ENCODE assay signal across 9 cellular contexts in the genomic region with DNA sequence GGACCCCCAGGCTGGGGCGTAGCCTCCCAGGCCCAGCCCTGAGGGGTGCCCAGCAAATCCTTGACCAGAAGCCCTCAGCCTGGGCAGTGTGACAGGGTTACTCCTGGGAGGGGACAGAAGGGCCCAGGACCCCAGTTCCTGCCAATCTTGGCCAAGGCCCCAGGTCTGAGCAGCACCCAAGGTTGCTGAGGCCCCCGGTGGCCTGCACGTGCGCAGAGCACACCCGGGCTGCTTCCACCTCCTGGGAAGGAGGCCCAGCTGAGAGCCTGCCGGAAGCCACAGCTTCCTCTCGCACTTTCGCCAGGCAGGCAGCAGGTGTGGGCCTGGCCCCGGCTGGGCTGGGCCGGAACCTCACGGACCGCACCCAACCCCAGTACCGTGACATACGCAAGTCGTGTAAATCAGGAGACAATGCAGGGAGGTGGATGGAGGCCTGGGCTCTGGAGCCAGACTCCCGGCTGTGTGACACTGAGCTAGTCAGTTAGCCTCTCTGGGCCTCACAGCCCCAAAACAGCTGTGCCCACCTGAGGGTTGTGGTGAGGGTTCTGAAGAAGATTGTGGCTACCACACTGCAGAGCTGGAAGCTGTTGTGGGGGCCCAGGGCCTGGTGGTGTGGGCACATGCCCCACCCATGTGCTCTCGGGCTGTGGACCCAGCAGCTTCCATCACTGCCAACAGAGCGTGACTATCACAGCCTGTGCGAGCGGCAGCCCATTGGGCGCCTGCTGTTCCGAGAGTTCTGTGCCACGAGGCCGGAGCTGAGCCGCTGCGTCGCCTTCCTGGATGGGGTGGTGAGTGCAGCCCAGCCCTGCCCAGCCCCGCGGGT. TPM values are rescaled to one million over a fixed set of nuclear protein-coding genes. Genes with fewer than 3 reads are reported as not detected.
DNase-seq lines count a peak whose midpoint lies in the region; ATAC-seq and TF ChIP-seq lines count a peak whose summit lies in the region.
"Had no signal": no experiment of that assay in that cellular context is flagged by ENCODE, and none has a peak within 500 bp of the region (broad histone marks: within the 10 kb centered on the region; RNA-seq: fewer than 3 reads in every experiment).

No MANE protein-coding gene starts in this region.

- peaks cover 3% of the 10 kb centered on the region for H4K20me1 ChIP-seq in mammary epithelial cell (ENCODE audit: insufficient read depth, low read length)

- H3K27me3 ChIP-seq in mammary epithelial cell (ENCODE audit: insufficient read depth, low read length) (no peaks in the 10 kb centered on the region), MG63 (no peaks in the 10 kb centered on the region)

- TF ChIP-seq CTCF in VCaP (conservative IDR thresholded peaks at IDR 0.05) (no peak), mammary epithelial cell (conservative IDR thresholded peaks at IDR 0.05 in 1 of 2, IDR thresholded peaks at IDR 0.05 in 1 of 2; ENCODE audit: extremely low read depth in 1 of 2, insufficient read depth in 1 of 2, low read depth in 1 of 2, low read length in 2 of 2) (no peak)

- in situ Hi-C loops in mammary epithelial cell (cut with MboI; ENCODE audit: low sequenced_read_pairs in 2 of 2), result no loop called here

- intact Hi-C loops in mammary epithelial cell (cut with micrococcal nuclease), result no loop called here

- H3K79me2 ChIP-seq in mammary epithelial cell (ENCODE audit: insufficient read depth, low read length), result peaks cover 32% of the 10 kb centered on the region

- no peaks in the 10 kb centered on the region for H3K9me3 ChIP-seq in mammary epithelial cell (replicated peaks; ENCODE audit: insufficient read depth, low read length)
- H3K9me3 ChIP-seq in MG63, result no peaks in the 10 kb centered on the region

- H3K36me3 ChIP-seq in mammary epithelial cell (ENCODE audit: insufficient read depth, low read length) (peaks cover 5% of the 10 kb centered on the region), MG63 (peaks cover 84% of the 10 kb centered on the region)

- H3K27ac ChIP-seq in VCaP (peak overlapping the region; percentile 11; the same call in 1 of the 2 replicates), mammary epithelial cell (ENCODE audit: insufficient read depth, low read depth, low read length) (no peak overlapping the region)

- H3K4me1 ChIP-seq in mammary epithelial cell (ENCODE audit: insufficient read depth, low read length), result peaks cover 26% of the 10 kb centered on the region

- WGBS in mammary epithelial cell (ENCODE audit: low coverage, missing lambda C conversion rate), result 93% methylated on average over 20 of the region's 29 CpGs

- H3K4me2 ChIP-seq in mammary epithelial cell (ENCODE audit: insufficient read depth, low read depth, low read length), result no peak overlapping the region

- CTCF ChIA-PET in mammary epithelial cell (lab: Charles Lee; ENCODE audit: low non-redundant PET), result no interaction called here

- no peak overlapping the region for H2AFZ ChIP-seq in mammary epithelial cell (ENCODE audit: low read depth, low read length)

- H3K4me3 ChIP-seq in mammary epithelial cell (replicated peaks in 1 of 3; ENCODE audit: insufficient read depth in 1 of 3, low read depth in 2 of 3, low read length in 3 of 3), result no peak overlapping the region
- H3K4me3 ChIP-seq in MG63, result no peak overlapping the region

- dilution Hi-C loops in mammary epithelial cell (cut with HindIII; ENCODE audit: low sequenced_read_pairs), result no loop called here

- H3K9ac ChIP-seq in mammary epithelial cell (ENCODE audit: insufficient read depth, low read length), result no peak overlapping the region

- no TSS peak for BruUV-seq in mammary epithelial cell (replicated peaks; lab: Mats Ljungman, UMichigan)

- peak; percentile 37 for DNase-seq in effector CD8-positive, alpha-beta T cell (lab: John Stamatoyannopoulos, UW)
- peak; percentile 64 to 78 for DNase-seq in stimulated activated CD8-positive, alpha-beta memory T cell treated with anti-CD3 and anti-CD28 coated beads, Interleukin-2, amount 100 ng/mL, for 48 hours (ENCODE audit: low read depth in 2 of 2)
- DNase-seq in mammary epithelial cell, result no peak
- no peak for DNase-seq in MG63
- DNase-seq in DMS79 (lab: John Stamatoyannopoulos, UW), result no peak

- peak; percentile 41 for ATAC-seq in GM19043 (IDR thresholded peaks at IDR 0.05; ENCODE audit: low read depth, unreplicated experiment)
- peak; percentile 38 for ATAC-seq in HG03097 (IDR thresholded peaks at IDR 0.05; ENCODE audit: low FRiP score, unreplicated experiment)

RNA-seq across cellular contexts. Expression of a gene that starts 5.1 kb away (rescaled TPM):
- total RNA-seq in mammary epithelial cell, result 10 to 100 TPM; 25.8 to 39.1 TPM
- polyA plus RNA-seq in mammary epithelial cell, result 28.7 TPM
- 11.4 TPM for polyA minus RNA-seq in mammary epithelial cell
- 62.4 and 127 TPM in 2 replicates for total RNA-seq in MG63 (2014; rRNA removed; shearing (Covaris generic); ENCODE audit: low replicate concordance)

RNA-seq across cellular contexts. Expression of a gene that starts 15.1 kb away (rescaled TPM):
- 10 to 100 TPM; 13.9 to 23.3 TPM for total RNA-seq in mammary epithelial cell
- 14.2 TPM for polyA plus RNA-seq in mammary epithelial cell
- 1.2 TPM for polyA minus RNA-seq in mammary epithelial cell
- total RNA-seq in MG63 (2014; rRNA removed; shearing (Covaris generic); ENCODE audit: low replicate concordance), result 61.4 and 68.2 TPM in 2 replicates

RNA-seq across cellular contexts. Expression of a gene that starts 22.2 kb away (rescaled TPM):
- 1 to 10 TPM; 4.3 to 5.7 TPM for total RNA-seq in mammary epithelial cell
- polyA plus RNA-seq in mammary epithelial cell, result 5.4 TPM
- 0.88 TPM for polyA minus RNA-seq in mammary epithelial cell
- 1.3 and 2.3 TPM in 2 replicates for total RNA-seq in MG63 (2014; rRNA removed; shearing (Covaris generic); ENCODE audit: low replicate concordance)

RNA-seq across cellular contexts. Expression of a gene that starts 31.1 kb away (rescaled TPM):
- total RNA-seq in mammary epithelial cell, result not detected
- not detected for polyA plus RNA-seq in mammary epithelial cell
- not detected for polyA minus RNA-seq in mammary epithelial cell
- total RNA-seq in MG63 (2014; rRNA removed; shearing (Covaris generic); ENCODE audit: low replicate concordance), result not detected in 2 replicates
- total RNA-seq: RPMI7951 had no signal

RNA-seq across cellular contexts. Expression of a gene that starts 41.9 kb away (rescaled TPM):
- total RNA-seq in mammary epithelial cell, result 100 to 1,000 TPM in 1 of 2 donors, 10 to 100 TPM in 1; 80.3 to 107 TPM
- 35.0 TPM for polyA plus RNA-seq in mammary epithelial cell
- polyA minus RNA-seq in mammary epithelial cell, result 42.0 TPM
- 245 and 334 TPM in 2 replicates for total RNA-seq in MG63 (2014; rRNA removed; shearing (Covaris generic); ENCODE audit: low replicate concordance)

Comparison
In these comparisons a context has a peak if more than half of its experiments do, and no peak if none do; other contexts are left out.
1. DNase-seq: peak in effector CD8-positive, alpha-beta T cell (single experiment) and stimulated activated CD8-positive, alpha-beta memory T cell treated with anti-CD3 and anti-CD28 coated beads, Interleukin-2, amount 100 ng/mL, for 48 hours (2 of 2); none in mammary epithelial cell (single experiment), MG63 (single experiment) and DMS79 (single experiment).